8 cellular contexts compared by ENCODE assay signal in genomic region chr9:110047232-110047954, GRCh38.
DNase-seq lines count a peak whose midpoint lies in the region; ATAC-seq, FAIRE-seq and TF ChIP-seq lines count a peak whose summit lies in the region.

No MANE protein-coding gene starts in this region.

- H2AFZ ChIP-seq in endothelial cell of umbilical vein (ENCODE audit: low read depth, low read length), result peak overlapping the region; percentile 97
- H2AFZ ChIP-seq in smooth muscle cell (ENCODE audit: low read depth), result peak overlapping the region; percentile 52

- WGBS in smooth muscle cell (ENCODE audit: low lambda C conversion rate), result 30% methylated on average over 7 of the region's 7 CpGs
- 50 to 59% methylated on average over 5 to 7 of the region's 7 CpGs for WGBS in transverse colon (ENCODE audit: low coverage in 1 of 2), 2 donors

- no peak for ATAC-seq in activated CD4-positive, alpha-beta T cell treated with anti-CD3 and anti-CD28 coated beads for 36 hours

- BruUV-seq in endothelial cell of umbilical vein (replicated peaks; lab: Mats Ljungman, UMichigan), result no TSS peak

- TF ChIP-seq POLR2A in endothelial cell of umbilical vein (IDR thresholded peaks at IDR 0.05; ENCODE audit: low read depth, low read length) (no peak), transverse colon (IDR thresholded peaks at IDR 0.05) (no peak)

- no peak for DNase-seq in activated CD4-positive, alpha-beta T cell treated with anti-CD3 and anti-CD28 coated beads for 36 hours
- no peak for DNase-seq in activated CD4-positive, alpha-beta T cell treated with anti-CD3 and anti-CD28 coated beads, Interleukin-2, amount 50 U/mL, for 4 hours
- DNase-seq in endothelial cell of umbilical vein (ENCODE audit: low read depth, low spot score) (no peak), smooth muscle cell (lab: John Stamatoyannopoulos, UW; ENCODE audit: unreplicated experiment) (no peak), AML-193 (lab: John Stamatoyannopoulos, UW) (no peak), frontal cortex (ENCODE audit: low spot score in 2 of 2) (no peak), transverse colon (no peak)

- in situ Hi-C loops in transverse colon (cut with MboI; ENCODE audit: low pct_ligation_motif_present in 1 of 4, low pct_unique_long_range_greater_than_20kb in 1 of 4, low sequenced_read_pairs in 3 of 4), result no loop called here

- dilution Hi-C loops in endothelial cell of umbilical vein (cut with MboI; ENCODE audit: extremely low pct_ligation_motif_present, low sequenced_read_pairs), result no loop called here

- peak overlapping the region; percentile 75 for H3K27ac Mint-ChIP-seq in activated CD4-positive, alpha-beta T cell treated with anti-CD3 and anti-CD28 coated beads for 36 hours

- no peaks in the 10 kb centered on the region for H3K9me3 Mint-ChIP-seq in activated CD4-positive, alpha-beta T cell treated with anti-CD3 and anti-CD28 coated beads for 36 hours (ENCODE audit: low read depth)

- peak overlapping the region; percentile 87 for H3K4me3 Mint-ChIP-seq in activated CD4-positive, alpha-beta T cell treated with anti-CD3 and anti-CD28 coated beads for 36 hours

- H3K36me3 ChIP-seq in HUES48 (ENCODE audit: control insufficient read depth, insufficient read depth, low read length) (no peaks in the 10 kb centered on the region), endothelial cell of umbilical vein (ENCODE audit: control insufficient read depth in 2 of 2, extremely low read depth in 1 of 2, insufficient read depth in 2 of 2, low read length in 2 of 2) (peaks cover 0 to 2% of the 10 kb centered on the region in 2 experiments), smooth muscle cell (ENCODE audit: low read depth) (no peaks in the 10 kb centered on the region), transverse colon (no peaks in the 10 kb centered on the region)

- no peaks in the 10 kb centered on the region for H3F3A ChIP-seq in smooth muscle cell (ENCODE audit: low read depth)

- H3K27ac ChIP-seq in HUES48 (ENCODE audit: low read depth, low read length) (peak overlapping the region; percentile 96), endothelial cell of umbilical vein (ENCODE audit: insufficient read depth, low read depth, low read length) (peak overlapping the region; percentile 65), smooth muscle cell (ENCODE audit: low read depth) (no peak overlapping the region), transverse colon (peak overlapping the region in 2 of 4 donors; percentile 79 to 80)

- H3K36me3 Mint-ChIP-seq in activated CD4-positive, alpha-beta T cell treated with anti-CD3 and anti-CD28 coated beads for 36 hours (ENCODE audit: low read depth), result peaks cover 10% of the 10 kb centered on the region

- H3K9ac ChIP-seq in HUES48 (ENCODE audit: low read depth, low read length) (peak overlapping the region; percentile 68), endothelial cell of umbilical vein (replicated peaks; ENCODE audit: extremely low read depth, insufficient read depth, low read length) (peak overlapping the region; percentile 84), smooth muscle cell (ENCODE audit: low read depth) (no peak overlapping the region)

- peaks cover 10% of the 10 kb centered on the region for H3K27me3 Mint-ChIP-seq in activated CD4-positive, alpha-beta T cell treated with anti-CD3 and anti-CD28 coated beads for 36 hours

- H3K4me2 ChIP-seq in endothelial cell of umbilical vein (ENCODE audit: insufficient read depth, low read length) (peak overlapping the region; percentile 83), smooth muscle cell (peak overlapping the region; percentile 100)

- intact Hi-C loops in activated CD4-positive, alpha-beta T cell treated with anti-CD3 and anti-CD28 coated beads for 36 hours (cut with DNase I, micrococcal nuclease), result no loop called here
- intact Hi-C loops in endothelial cell of umbilical vein (cut with micrococcal nuclease), result no loop called here
- intact Hi-C loops in transverse colon (cut with DNase I; ENCODE audit: low total_unique reads), result no loop called here

- H3K27me3 ChIP-seq in HUES48 (ENCODE audit: control insufficient read depth, insufficient read depth, low read length) (peaks cover 16% of the 10 kb centered on the region), endothelial cell of umbilical vein (ENCODE audit: control insufficient read depth in 2 of 2, insufficient read depth in 2 of 2, low read length in 2 of 2) (no peaks in the 10 kb centered on the region), smooth muscle cell (ENCODE audit: low read depth) (no peaks in the 10 kb centered on the region), transverse colon (peaks cover 32% of the 10 kb centered on the region)

- peaks cover 2% of the 10 kb centered on the region for H4K20me1 ChIP-seq in endothelial cell of umbilical vein (replicated peaks; ENCODE audit: control insufficient read depth, extremely low read depth, insufficient read depth, low read length)
- H4K20me1 ChIP-seq in smooth muscle cell (ENCODE audit: low read depth), result peaks cover 31% of the 10 kb centered on the region

- no peak for TF ChIP-seq CTCF in endothelial cell of umbilical vein (IDR thresholded peaks at IDR 0.05; ENCODE audit: extremely low read depth in 1 of 2, insufficient read depth in 1 of 2, low read depth in 1 of 2, low read length in 2 of 2)
- no peak for TF ChIP-seq CTCF in smooth muscle cell (IDR thresholded peaks at IDR 0.05; ENCODE audit: borderline replicate concordance, insufficient read depth, poor library complexity, severe bottlenecking)
- TF ChIP-seq CTCF in transverse colon (IDR thresholded peaks at IDR 0.05), result no peak

- H3K9me3 ChIP-seq in HUES48 (ENCODE audit: control insufficient read depth, insufficient read depth, low read length), result no peaks in the 10 kb centered on the region
- no peaks in the 10 kb centered on the region for H3K9me3 ChIP-seq in endothelial cell of umbilical vein (replicated peaks; ENCODE audit: control insufficient read depth, insufficient read depth, low read length)
- no peaks in the 10 kb centered on the region for H3K9me3 ChIP-seq in smooth muscle cell (replicated peaks; ENCODE audit: low read depth)
- no peaks in the 10 kb centered on the region for H3K9me3 ChIP-seq in transverse colon

- peaks cover 36% of the 10 kb centered on the region for H3K4me1 ChIP-seq in HUES48 (ENCODE audit: control insufficient read depth, insufficient read depth, low read length)
- peaks cover 25% of the 10 kb centered on the region for H3K4me1 ChIP-seq in endothelial cell of umbilical vein (ENCODE audit: control insufficient read depth, extremely low read depth, insufficient read depth, low read length)
- peaks cover 7% of the 10 kb centered on the region for H3K4me1 ChIP-seq in smooth muscle cell (ENCODE audit: low read depth)
- peaks cover 0 to 26% (median 21%) of the 10 kb centered on the region in 4 donors for H3K4me1 ChIP-seq in transverse colon

- FAIRE-seq in endothelial cell of umbilical vein (lab: Jason Lieb, UNC) (no peak), frontal cortex (lab: Jason Lieb, UNC) (no peak)

- POLR2A ChIA-PET in activated CD4-positive, alpha-beta T cell treated with anti-CD3 and anti-CD28 coated beads for 36 hours (lab: Charles Lee), result interaction anchor here (1.3 kb wide), 1 partner anchor 96 kb away, joined by 11 read pairs; no protein-coding TSS in a partner anchor
- POLR2A ChIA-PET in endothelial cell of umbilical vein (lab: Charles Lee), result interaction anchor here (0.7 to 2.8 kb wide), 3 partner anchors 16 to 55 kb away, joined by 3 to 13 read pairs (median 3); no protein-coding TSS in a partner anchor

- no peak for TF ChIP-seq EP300 in transverse colon (IDR thresholded peaks at IDR 0.05; ENCODE audit: low read depth)

- peaks cover 41% of the 10 kb centered on the region for H3K79me2 ChIP-seq in endothelial cell of umbilical vein (ENCODE audit: control insufficient read depth, insufficient read depth, low read length)
- H3K79me2 ChIP-seq in smooth muscle cell (ENCODE audit: low read depth), result peaks cover 12% of the 10 kb centered on the region

- H3K4me3 ChIP-seq in HUES48 (ENCODE audit: low read depth, low read length), result peak overlapping the region; percentile 74
- H3K4me3 ChIP-seq in endothelial cell of umbilical vein (replicated peaks in 1 of 3; ENCODE audit: insufficient read depth in 1 of 3, low read depth in 1 of 3, low read length in 3 of 3), result peak overlapping the region in 2 of 3 experiments; percentile 62 to 100
- peak overlapping the region; percentile 87 for H3K4me3 ChIP-seq in smooth muscle cell
- peak overlapping the region in 2 of 4 donors; percentile 60 to 66 for H3K4me3 ChIP-seq in transverse colon

- peaks cover 36% of the 10 kb centered on the region for H3K4me1 Mint-ChIP-seq in activated CD4-positive, alpha-beta T cell treated with anti-CD3 and anti-CD28 coated beads for 36 hours

- CTCF ChIA-PET in activated CD4-positive, alpha-beta T cell treated with anti-CD3 and anti-CD28 coated beads for 36 hours (lab: Charles Lee), result interaction anchor here (1.1 to 1.3 kb wide), 2 partner anchors 93 to 144 kb away, joined by 3 to 5 read pairs; no protein-coding TSS in a partner anchor
- CTCF ChIA-PET in endothelial cell of umbilical vein (lab: Charles Lee), result interaction anchor here (1.0 to 3.5 kb wide), 6 partner anchors 10 to 143 kb away, joined by 3 to 24 read pairs (median 4); no protein-coding TSS in a partner anchor

- H3K9me1 ChIP-seq in endothelial cell of umbilical vein (replicated peaks; ENCODE audit: control insufficient read depth, extremely low read depth, insufficient read depth, low read length), result no peaks in the 10 kb centered on the region

TF ChIP-seq in endothelial cell of umbilical vein, 7 proteins besides CTCF, POLR2A, EP300 and RAD21:
- TF ChIP-seq MAX (IDR thresholded peaks at IDR 0.05; ENCODE audit: insufficient read depth, insufficient read length) (no peak), FOS (IDR thresholded peaks at IDR 0.05; ENCODE audit: borderline replicate concordance, insufficient read depth, low read length) (no peak), GATA2 (IDR thresholded peaks at IDR 0.05; ENCODE audit: insufficient read depth, insufficient read length, low read depth, low read length) (no peak), POLR2AphosphoS5 (IDR thresholded peaks at IDR 0.05; ENCODE audit: insufficient read depth, low read depth, low read length) (no peak), MYC (IDR thresholded peaks at IDR 0.05; ENCODE audit: low read depth, low read length) (no peak), EZH2 (IDR thresholded peaks at IDR 0.05; ENCODE audit: borderline replicate concordance, low read depth, low read length, severe bottlenecking) (no peak), JUN (IDR thresholded peaks at IDR 0.05; ENCODE audit: borderline replicate concordance, insufficient read depth, insufficient read length, low read depth) (no peak)
